In the genomic region with DNA sequence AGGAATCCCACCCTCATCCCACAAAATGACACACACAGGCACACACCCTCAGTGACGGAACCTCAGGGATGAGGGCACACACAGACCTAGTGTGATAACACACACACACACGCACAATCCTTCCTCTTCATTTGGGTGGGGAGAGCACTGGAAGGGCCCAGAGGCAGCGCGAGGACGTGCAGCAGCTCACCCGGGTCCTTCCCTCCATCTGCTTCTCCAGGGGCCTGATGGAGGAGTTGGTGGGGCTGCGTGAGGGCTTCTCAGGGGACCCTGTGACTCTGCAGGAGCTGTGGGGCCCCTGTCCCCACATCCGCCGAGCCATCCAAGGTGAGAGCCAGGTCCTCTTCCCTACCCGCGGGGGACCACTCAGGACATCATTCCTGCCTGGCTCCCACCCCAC, we compare ENCODE assay signal across 26 cellular contexts. TPM values are rescaled to one million over a fixed set of nuclear protein-coding genes. Genes with fewer than 3 reads are reported as not detected.
DNase-seq lines count a peak whose midpoint lies in the region; ATAC-seq and TF ChIP-seq lines count a peak whose summit lies in the region.
"Had no signal": no experiment of that assay in that cellular context is flagged by ENCODE, and none has a peak within 500 bp of the region (broad histone marks: within the 10 kb centered on the region; RNA-seq: fewer than 3 reads in every experiment).

No MANE protein-coding gene starts in this region.

- no peak overlapping the region for H4K5ac ChIP-seq in IMR-90 (ENCODE audit: low read depth, low read length)

- no peak for ATAC-seq in Right ventricle myocardium inferior
- no peak for ATAC-seq in left cardiac atrium
- no peak for ATAC-seq in IMR-90 (ENCODE audit: low read depth)
- ATAC-seq in HG03159 (IDR thresholded peaks at IDR 0.05; ENCODE audit: unreplicated experiment): no peak
- no peak for ATAC-seq in GM21367 (IDR thresholded peaks at IDR 0.05; ENCODE audit: unreplicated experiment)
- ATAC-seq: PC-3 had no signal

- no peak overlapping the region for H2AK9ac ChIP-seq in IMR-90 (replicated peaks; ENCODE audit: low read depth, low read length, poor library complexity)

- peaks cover 28% of the 10 kb centered on the region for H3K4me1 Mint-ChIP-seq in nephron
- H3K4me1 Mint-ChIP-seq: CD4-positive, CD25-positive, alpha-beta regulatory T cell had no signal

- DNase-seq in Right ventricle myocardium inferior (ENCODE audit: missing footprints): peak; percentile 40
- no peak for DNase-seq in left cardiac atrium
- DNase-seq in IMR-90: no peak
- no peak for DNase-seq in coronary artery (ENCODE audit: low spot score)
- DNase-seq: ACHN; BE2C; CD4-positive, CD25-positive, alpha-beta regulatory T cell; DMS153; GM23248; HFFc6; NCI-H1048; NCI-H1694; NCI-H2081; NCI-H2171 treated with DMSO at 0.1 percent for 48 hours; NCI-H524; NCI-H748 treated with DMSO at 0.1 percent for 48 hours; PC-3; SHP77 had no signal

- H3K4me2 ChIP-seq in IMR-90 (ENCODE audit: low read depth, low read length): no peak overlapping the region

- H4K20me1 ChIP-seq in IMR-90 (ENCODE audit: insufficient read depth, low read length): no peaks in the 10 kb centered on the region

- WGBS in IMR-90 (ENCODE audit: extremely low coverage in 2 of 2, insufficient read length in 1 of 2), 2 experiments: no CpG with 5 or more reads among the region's 11 CpGs

- in situ Hi-C loops in IMR-90 (cut with MboI; ENCODE audit: low sequenced_read_pairs): no loop called here

- no peak for TF ChIP-seq POLR2A in IMR-90 (IDR thresholded peaks at IDR 0.05; ENCODE audit: low read depth, low read length)

- H3K23ac ChIP-seq in IMR-90 (ENCODE audit: low read depth, low read length): no peak overlapping the region

- intact Hi-C loops in Right ventricle myocardium inferior (cut with DNase I): no loop called here
- intact Hi-C loops in left cardiac atrium (cut with DNase I): no loop called here
- intact Hi-C loops in IMR-90 (cut with micrococcal nuclease): no loop called here

- no peak overlapping the region for H3K18ac ChIP-seq in IMR-90 (ENCODE audit: low read depth, low read length)

- no peak overlapping the region for H2BK20ac ChIP-seq in IMR-90 (ENCODE audit: low read depth, low read length)

- no peak overlapping the region for H3K56ac ChIP-seq in IMR-90 (ENCODE audit: extremely low read depth, insufficient read depth, low read length)

- no peak for TF ChIP-seq CTCF in IMR-90 (conservative IDR thresholded peaks at IDR 0.05; ENCODE audit: low read depth, low read length)
- TF ChIP-seq CTCF in nephron (IDR thresholded peaks at IDR 0.05; ENCODE audit: unreplicated experiment in 3 of 3): no peak
- no peak for TF ChIP-seq CTCF in coronary artery (IDR thresholded peaks at IDR 0.05)

- H3K9ac ChIP-seq in IMR-90 (ENCODE audit: low read depth, low read length) (no peak overlapping the region), rectal smooth muscle tissue (ENCODE audit: low read length) (no peak overlapping the region)
- H3K9ac ChIP-seq: GM23248 had no signal

- H2AFZ ChIP-seq in IMR-90 (replicated peaks; ENCODE audit: low read length, poor library complexity): no peak overlapping the region
- H2AFZ ChIP-seq: GM23248 had no signal

- no peak overlapping the region for H2BK15ac ChIP-seq in IMR-90 (ENCODE audit: low read depth, low read length)

- dilution Hi-C loops in IMR-90 (cut with HindIII; ENCODE audit: low sequenced_read_pairs, unreplicated experiment): no loop called here

- H3K27ac Mint-ChIP-seq in nephron: peak overlapping the region in 2 of 3 experiments; percentile 73 to 89
- H3K27ac Mint-ChIP-seq: CD4-positive, CD25-positive, alpha-beta regulatory T cell; HFFc6 had no signal

- CTCF ChIA-PET in IMR-90 (lab: Yijun Ruan, JAX): no interaction called here

- H3K9me3 Mint-ChIP-seq in nephron: no peaks in the 10 kb centered on the region
- H3K9me3 Mint-ChIP-seq: CD4-positive, CD25-positive, alpha-beta regulatory T cell; HFFc6 had no signal

- H3K36me3 ChIP-seq in IMR-90 (ENCODE audit: control insufficient read depth, insufficient read depth, low read length) (no peaks in the 10 kb centered on the region), rectal smooth muscle tissue (ENCODE audit: control insufficient read depth, insufficient read depth, low read length) (no peaks in the 10 kb centered on the region)
- H3K36me3 ChIP-seq: BE2C, HAP-1 had no signal

- no peak overlapping the region for H2BK120ac ChIP-seq in IMR-90 (ENCODE audit: low read depth, low read length)

- no peaks in the 10 kb centered on the region for H3K79me1 ChIP-seq in IMR-90 (ENCODE audit: low read depth in 1 of 2, low read length in 2 of 2)

- no peak overlapping the region for H4K91ac ChIP-seq in IMR-90 (ENCODE audit: insufficient read depth, low read depth, low read length)

- H3K4me3 ChIP-seq in IMR-90 (ENCODE audit: insufficient read depth, low read depth, low read length) (no peak overlapping the region), rectal smooth muscle tissue (ENCODE audit: low read length) (no peak overlapping the region), coronary artery (no peak overlapping the region)
- H3K4me3 ChIP-seq: GM23248, HAP-1 had no signal

- H3K27me3 ChIP-seq in IMR-90 (ENCODE audit: control insufficient read depth, insufficient read depth, low read length): peaks cover 8% of the 10 kb centered on the region
- no peaks in the 10 kb centered on the region for H3K27me3 ChIP-seq in rectal smooth muscle tissue (ENCODE audit: control insufficient read depth, insufficient read depth, low read length)
- H3K27me3 ChIP-seq: BE2C had no signal

- peaks cover 26% of the 10 kb centered on the region for H3K27me3 Mint-ChIP-seq in nephron (ENCODE audit: low read depth)
- H3K27me3 Mint-ChIP-seq: CD4-positive, CD25-positive, alpha-beta regulatory T cell had no signal

- H3K4ac ChIP-seq in IMR-90 (ENCODE audit: low read depth, low read length): no peak overlapping the region; the same call in 1 of the 2 replicates

- POLR2A ChIA-PET in IMR-90 (lab: Charles Lee; ENCODE audit: unreplicated experiment): no interaction called here

- no peak overlapping the region for H3K4me3 Mint-ChIP-seq in nephron
- H3K4me3 Mint-ChIP-seq: CD4-positive, CD25-positive, alpha-beta regulatory T cell; HFFc6 had no signal

- TF ChIP-seq RAD21 in IMR-90 (IDR thresholded peaks at IDR 0.05; ENCODE audit: low read length): no peak

- H3K9me1 ChIP-seq in IMR-90 (ENCODE audit: insufficient read depth, low read length): peaks cover 1% of the 10 kb centered on the region

- H2BK5ac ChIP-seq in IMR-90 (ENCODE audit: low read depth, low read length, poor library complexity, severe bottlenecking): no peak overlapping the region

- H4K8ac ChIP-seq in IMR-90 (ENCODE audit: low read depth in 2 of 2, low read length in 2 of 2): no peak overlapping the region

- H3K9me3 ChIP-seq in IMR-90 (ENCODE audit: control insufficient read depth, insufficient read depth, low read length): no peaks in the 10 kb centered on the region
- H3K9me3 ChIP-seq: BE2C, HAP-1 had no signal

- no TSS peak for BruUV-seq in IMR-90 (replicated peaks; lab: Mats Ljungman, UMichigan)

- H3K27ac ChIP-seq in IMR-90 (ENCODE audit: insufficient read depth, low read length): no peak overlapping the region
- H3K27ac ChIP-seq in rectal smooth muscle tissue (ENCODE audit: low read depth, low read length): peak overlapping the region; percentile 19
- H3K27ac ChIP-seq in coronary artery: no peak overlapping the region
- H3K27ac ChIP-seq: 22Rv1, GM23248, HL-60 had no signal

- peak overlapping the region; percentile 16; the same call in 1 of the 2 replicates for H2AK5ac ChIP-seq in IMR-90 (ENCODE audit: low read depth, low read length)

- H3K14ac ChIP-seq in IMR-90 (replicated peaks; ENCODE audit: low read depth, low read length): no peak overlapping the region

- H3K36me3 Mint-ChIP-seq in nephron (ENCODE audit: low read depth): no peaks in the 10 kb centered on the region
- H3K36me3 Mint-ChIP-seq: CD4-positive, CD25-positive, alpha-beta regulatory T cell had no signal

- H3K4me1 ChIP-seq in IMR-90 (ENCODE audit: control insufficient read depth, insufficient read depth, low read length): peaks cover 26% of the 10 kb centered on the region
- H3K4me1 ChIP-seq in rectal smooth muscle tissue (ENCODE audit: control insufficient read depth, insufficient read depth, low read length): peaks cover 34% of the 10 kb centered on the region

TF ChIP-seq in IMR-90, 13 proteins besides CTCF, POLR2A, EP300 and RAD21 (continues in another document):
- no peak for TF ChIP-seq MAZ (IDR thresholded peaks at IDR 0.05; ENCODE audit: borderline replicate concordance, low read depth, low read length)

RNA-seq across cellular contexts. Expression of a gene that starts 0.6 kb away (rescaled TPM):
- 0.19 TPM for total RNA-seq in Right ventricle myocardium inferior
- total RNA-seq in left cardiac atrium: under 1 TPM; 0.26 to 0.38 TPM
- not detected in 2 replicates for total RNA-seq in IMR-90 (2012; rRNA removed)
- polyA plus RNA-seq in IMR-90 (2012; rRNA removed): 0.05 TPM in 1 of 2 replicates, not detected in the other
- 0.07 and 0.16 TPM in 2 replicates for polyA plus RNA-seq in IMR-90 (2012; cell fraction: cytosol; rRNA removed)
- 0.76 and 1.0 TPM in 2 replicates for polyA plus RNA-seq in IMR-90 (2012; cell fraction: nucleus; rRNA removed; ENCODE audit: low replicate concordance)
- total RNA-seq: CD4-positive, CD25-positive, alpha-beta regulatory T cell; GM23248; HFFc6; PC-3; SK-MEL-5 had no signal
- polyA plus RNA-seq: CD4-positive, CD25-positive, alpha-beta regulatory T cell; GM23248 had no signal

RNA-seq across cellular contexts. Expression of a gene that starts 4.5 kb away (rescaled TPM):
- total RNA-seq in Right ventricle myocardium inferior: 4,074 TPM
- 1,000 to 10,000 TPM; 1,770 to 2,192 TPM for total RNA-seq in left cardiac atrium
- total RNA-seq in IMR-90 (2012; rRNA removed): 0.54 and 0.56 TPM in 2 replicates
- polyA plus RNA-seq in IMR-90 (2012; rRNA removed): 3.0 and 4.3 TPM in 2 replicates
- polyA plus RNA-seq in IMR-90 (2012; cell fraction: cytosol; rRNA removed): 2.7 and 5.1 TPM in 2 replicates
- 3.0 and 6.7 TPM in 2 replicates for polyA plus RNA-seq in IMR-90 (2012; cell fraction: nucleus; rRNA removed; ENCODE audit: low replicate concordance)
- total RNA-seq: CD4-positive, CD25-positive, alpha-beta regulatory T cell; PC-3 had no signal
- polyA plus RNA-seq: CD4-positive, CD25-positive, alpha-beta regulatory T cell had no signal

RNA-seq across cellular contexts. Expression of a gene that starts 18.4 kb away (rescaled TPM):
- total RNA-seq in Right ventricle myocardium inferior: 0.41 TPM
- under 1 TPM; 0.15 to 0.52 TPM for total RNA-seq in left cardiac atrium
- not detected in 2 replicates for total RNA-seq in IMR-90 (2012; rRNA removed)
- not detected in 2 replicates for polyA plus RNA-seq in IMR-90 (2012; rRNA removed)
- polyA plus RNA-seq in IMR-90 (2012; cell fraction: cytosol; rRNA removed): not detected in 2 replicates
- polyA plus RNA-seq in IMR-90 (2012; cell fraction: nucleus; rRNA removed; ENCODE audit: low replicate concordance): not detected in 2 replicates
- total RNA-seq: CD4-positive, CD25-positive, alpha-beta regulatory T cell; GM23248; HFFc6; PC-3; SK-MEL-5 had no signal
- polyA plus RNA-seq: CD4-positive, CD25-positive, alpha-beta regulatory T cell; GM23248 had no signal

RNA-seq across cellular contexts. Expression of a gene that starts 21.2 kb away (rescaled TPM):
- total RNA-seq in Right ventricle myocardium inferior (2.2 TPM), left cardiac atrium (1 to 10 TPM; 2.2 to 2.5 TPM), IMR-90 (2012; rRNA removed) (not detected in 2 replicates)
- polyA plus RNA-seq in IMR-90 (2012; rRNA removed): 0.09 and 0.11 TPM in 2 replicates
- polyA plus RNA-seq in IMR-90 (2012; cell fraction: cytosol; rRNA removed): 0.14 and 0.41 TPM in 2 replicates
- polyA plus RNA-seq in IMR-90 (2012; cell fraction: nucleus; rRNA removed; ENCODE audit: low replicate concordance): 0.70 and 0.76 TPM in 2 replicates
- total RNA-seq: CD4-positive, CD25-positive, alpha-beta regulatory T cell; GM23248; PC-3 had no signal
- polyA plus RNA-seq: CD4-positive, CD25-positive, alpha-beta regulatory T cell; GM23248 had no signal

RNA-seq across cellular contexts. Expression of a gene that starts 46.5 kb away (rescaled TPM):
- total RNA-seq in Right ventricle myocardium inferior (23.4 TPM), left cardiac atrium (10 to 100 TPM; 22.4 to 24.6 TPM), IMR-90 (2012; rRNA removed) (26.3 and 29.7 TPM in 2 replicates)
- polyA plus RNA-seq in IMR-90 (2012; rRNA removed): 58.2 and 65.5 TPM in 2 replicates
- polyA plus RNA-seq in IMR-90 (2012; cell fraction: cytosol; rRNA removed): 27.1 and 37.4 TPM in 2 replicates
- polyA plus RNA-seq in IMR-90 (2012; cell fraction: nucleus; rRNA removed; ENCODE audit: low replicate concordance): 190 and 417 TPM in 2 replicates

Comparison
In these comparisons a context has a peak if more than half of its experiments do, and no peak if none do; other contexts are left out.
1. RNA of a gene that starts 4.5 kb away (total RNA-seq): 4,074 TPM in Right ventricle myocardium inferior (single experiment) and 1,770 to 2,192 TPM in left cardiac atrium; 0.54 to 0.56 TPM in IMR-90; every median in the first group is over 1,000 times any median in the second.